Comparison of ENCODE assay signal across 8 cellular contexts in genomic region chr14:24310666-24311604, GRCh38. TPM values are rescaled to one million over a fixed set of nuclear protein-coding genes. Genes with fewer than 3 reads are reported as not detected.
DNase-seq lines count a peak whose midpoint lies in the region; ATAC-seq and TF ChIP-seq lines count a peak whose summit lies in the region.

LTB4R (plus strand) TSS chr14:24311502; CDS start chr14:24315652, 4,150 bp downstream.

- peak within 1 kb of the TSS; percentile 72 for H3K4me3 Mint-ChIP-seq in activated CD8-positive, alpha-beta T cell treated with anti-CD3 and anti-CD28 coated beads, Interleukin-2, amount 10 ng/mL, durations not matched to agents 7 days and 5 days

- peak within 1 kb of the TSS; percentile 40 for H3K9ac ChIP-seq in endocrine pancreas (ENCODE audit: control insufficient read depth, insufficient read depth, low read length)
- peak within 1 kb of the TSS; percentile 37 for H3K9ac ChIP-seq in mucosa of stomach (ENCODE audit: low read length)

- POLR2A ChIA-PET in activated CD8-positive, alpha-beta T cell treated with anti-CD3 and anti-CD28 coated beads, Interleukin-2, amount 10 ng/mL, durations not matched to agents 7 days and 5 days (lab: Charles Lee): interaction anchor here (0.6 to 4.4 kb wide), 18 partner anchors 8 to 230 kb away, joined by 3 to 23 read pairs (median 4); partner anchors contain the start of genes CBLN3, CHMP4A, DHRS1 and IRF9

- H3K36me3 ChIP-seq in endocrine pancreas (ENCODE audit: control insufficient read depth, insufficient read depth, low read length) (no peaks in the 10 kb centered on the region), mucosa of stomach (ENCODE audit: control insufficient read depth, insufficient read depth, low read length) (no peaks in the 10 kb centered on the region)

- H3K36me3 Mint-ChIP-seq in activated CD8-positive, alpha-beta T cell treated with anti-CD3 and anti-CD28 coated beads, Interleukin-2, amount 10 ng/mL, durations not matched to agents 7 days and 5 days (ENCODE audit: low read depth): peaks cover 75% of the 10 kb centered on the region

- H3K9me3 ChIP-seq in endocrine pancreas (ENCODE audit: control insufficient read depth, low read length) (no peaks in the 10 kb centered on the region), mucosa of stomach (ENCODE audit: control insufficient read depth, low read length) (no peaks in the 10 kb centered on the region)

- H3K4me1 ChIP-seq in endocrine pancreas (ENCODE audit: control insufficient read depth, insufficient read depth, low read length): no peaks in the 10 kb centered on the region
- H3K4me1 ChIP-seq in mucosa of stomach (ENCODE audit: control insufficient read depth, insufficient read depth, low read length): peaks cover 59% of the 10 kb centered on the region

- H3K4me3 ChIP-seq in LNCaP clone FGC (ENCODE audit: low read depth, low read length) (peak within 1 kb of the TSS; percentile 44), endocrine pancreas (ENCODE audit: control insufficient read depth, insufficient read depth, low read length) (no peak within 1 kb of the TSS), mucosa of stomach (ENCODE audit: low read length) (no peak within 1 kb of the TSS)

- CTCF ChIA-PET in activated CD8-positive, alpha-beta T cell treated with anti-CD3 and anti-CD28 coated beads, Interleukin-2, amount 10 ng/mL, durations not matched to agents 7 days and 5 days (lab: Charles Lee): interaction anchor here (0.8 to 26.4 kb wide), 14 partner anchors 11 to 174 kb away, joined by 3 to 801 read pairs (median 8); partner anchors contain the start of genes ADCY4, CBLN3, DHRS1 and GMPR2

- DNase-seq in Daoy (ENCODE audit: low read depth) (peak; percentile 64), LNCaP clone FGC (ENCODE audit: low read depth) (peak; percentile 71), superior temporal gyrus (ENCODE audit: extremely low spot score) (peak; percentile 44)
- DNase-seq in activated CD8-positive, alpha-beta T cell treated with anti-CD3 and anti-CD28 coated beads, Interleukin-2, amount 10 ng/mL, durations not matched to agents 7 days and 5 days: peak; percentile 77

- peak; percentile 67 for TF ChIP-seq CTCF in LNCaP clone FGC (IDR thresholded peaks at IDR 0.05; ENCODE audit: control insufficient read depth, extremely low read depth, insufficient read depth)

- H3K27me3 Mint-ChIP-seq in activated CD8-positive, alpha-beta T cell treated with anti-CD3 and anti-CD28 coated beads, Interleukin-2, amount 10 ng/mL, durations not matched to agents 7 days and 5 days (ENCODE audit: low read depth): no peaks in the 10 kb centered on the region

- H3K9me3 Mint-ChIP-seq in activated CD8-positive, alpha-beta T cell treated with anti-CD3 and anti-CD28 coated beads, Interleukin-2, amount 10 ng/mL, durations not matched to agents 7 days and 5 days (ENCODE audit: insufficient read depth): no peaks in the 10 kb centered on the region

- H3K4me1 Mint-ChIP-seq in activated CD8-positive, alpha-beta T cell treated with anti-CD3 and anti-CD28 coated beads, Interleukin-2, amount 10 ng/mL, durations not matched to agents 7 days and 5 days (ENCODE audit: low read depth): peaks cover 84% of the 10 kb centered on the region

- H3K27me3 ChIP-seq in endocrine pancreas (ENCODE audit: control insufficient read depth, insufficient read depth, low read length) (no peaks in the 10 kb centered on the region), mucosa of stomach (ENCODE audit: control insufficient read depth, insufficient read depth, low read length) (no peaks in the 10 kb centered on the region)

- peak within 1 kb of the TSS; percentile 94 for H3K27ac Mint-ChIP-seq in activated CD8-positive, alpha-beta T cell treated with anti-CD3 and anti-CD28 coated beads, Interleukin-2, amount 10 ng/mL, durations not matched to agents 7 days and 5 days

- ATAC-seq in GM21526 (IDR thresholded peaks at IDR 0.05; ENCODE audit: low FRiP score, unreplicated experiment) (peak; percentile 63), HG02970 (IDR thresholded peaks at IDR 0.05; ENCODE audit: low FRiP score, unreplicated experiment) (no peak)
- ATAC-seq in activated CD8-positive, alpha-beta T cell treated with anti-CD3 and anti-CD28 coated beads, Interleukin-2, amount 10 ng/mL, durations not matched to agents 7 days and 5 days: peak; percentile 89

RNA-seq across cellular contexts. Expression of gene LTB4R, which starts in this region (rescaled TPM):
- total RNA-seq in Daoy (2014; rRNA removed; shearing (Covaris generic)): 2.5 and 6.3 TPM in 2 replicates
- 10 to 100 TPM; 26.9 to 28.0 TPM for total RNA-seq in activated CD8-positive, alpha-beta T cell treated with anti-CD3 and anti-CD28 coated beads, Interleukin-2, amount 10 ng/mL, durations not matched to agents 7 days and 5 days
